Comparison of ENCODE assay signal across 10 cellular contexts in genomic region chrX:131202766-131203165, GRCh38.
"Had no signal": no experiment of that assay in that cellular context is flagged by ENCODE, and none has a peak within 500 bp of the region (broad histone marks: within the 10 kb centered on the region; RNA-seq: fewer than 3 reads in every experiment).

No MANE protein-coding gene starts in this region.

- H3K36me3 ChIP-seq: HAP-1 had no signal

- H3K9me3 ChIP-seq: HAP-1 had no signal

- DNase-seq: GM23248, GOT3, H7, H9, HCEC 1CT, HFFc6 had no signal

- H3K4me3 ChIP-seq: GM23248, GM23338, HAP-1 had no signal

- H3K4me1 ChIP-seq: HAP-1 had no signal

- H3K4me3 Mint-ChIP-seq: GM23338, H9, HFFc6 had no signal

- H3K4me2 ChIP-seq: GM23338 had no signal

- H2AFZ ChIP-seq: GM23248, GM23338 had no signal

- ATAC-seq: GM23338, HCT116 had no signal

- FAIRE-seq: H54 had no signal

- H3K9me3 Mint-ChIP-seq: GM23338, H9, HFFc6 had no signal

- H3K27ac Mint-ChIP-seq: GM23338, H9, HFFc6 had no signal

- H3K27ac ChIP-seq: GM23248 had no signal

- H3K9ac ChIP-seq: GM23248 had no signal

- H3K4me1 Mint-ChIP-seq: GM23338 had no signal
